ENCODE assay signal across 10 cellular contexts in the genomic region with DNA sequence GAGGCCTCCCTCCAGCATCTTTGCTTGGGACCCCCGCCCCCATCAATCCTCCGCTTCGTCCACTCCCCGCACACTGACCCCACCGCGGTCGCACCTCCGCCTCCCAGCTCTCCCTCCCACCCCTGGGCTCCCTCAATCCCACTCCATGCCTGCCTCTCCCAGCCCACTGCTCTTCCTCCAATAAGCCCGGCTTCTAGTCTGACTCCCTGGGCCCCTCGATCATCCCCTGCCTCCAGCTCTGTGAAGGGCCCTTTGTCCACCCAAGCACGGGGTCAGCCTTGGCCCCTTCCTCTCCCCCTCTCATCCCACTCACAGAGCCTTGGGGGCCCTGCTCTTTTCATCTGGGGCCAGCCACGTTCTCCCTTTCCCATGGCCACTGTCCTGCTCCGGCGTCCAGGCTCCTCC. TPM values are rescaled to one million over a fixed set of nuclear protein-coding genes. Genes with fewer than 3 reads are reported as not detected.
A peak's percentile ranks its signal among the peaks of the same experiment; 100 is the strongest.
DNase-seq lines count a peak whose midpoint lies in the region; ATAC-seq, FAIRE-seq and TF ChIP-seq lines count a peak whose summit lies in the region.
"Had no signal": no experiment of that assay in that cellular context is flagged by ENCODE, and none has a peak within 500 bp of the region (broad histone marks: within the 10 kb centered on the region; RNA-seq: fewer than 3 reads in every experiment).

No MANE protein-coding gene starts in this region.

- H3K27ac ChIP-seq in GM23248 (peak overlapping the region; percentile 77), right cardiac atrium (ENCODE audit: low read length) (peak overlapping the region; percentile 86)
- H3K27ac ChIP-seq: epithelial cell of prostate had no signal

- no peaks in the 10 kb centered on the region for H4K20me1 ChIP-seq in GM23248 (ENCODE audit: insufficient read depth)

- peak overlapping the region; percentile 89 for H3K9ac ChIP-seq in GM23248

- DNase-seq in GM23248 (no peak), right cardiac atrium (no peak), skeletal muscle cell (ENCODE audit: low read depth) (no peak), GM19239 (ENCODE audit: insufficient read length, low spot score) (no peak), NCI-H1092 (lab: John Stamatoyannopoulos, UW) (no peak), GM19240 (ENCODE audit: insufficient read length, low spot score) (no peak)

- peak overlapping the region; percentile 74 for H3K4me3 ChIP-seq in GM23248
- H3K4me3 ChIP-seq in WI38 (ENCODE audit: low read depth, low read length): peak overlapping the region; percentile 64
- H3K4me3 ChIP-seq in right cardiac atrium (ENCODE audit: low read length): peak overlapping the region; percentile 70
- peak overlapping the region; percentile 67 for H3K4me3 ChIP-seq in skeletal muscle cell (ENCODE audit: low read depth, low read length)

- H3K36me3 ChIP-seq in GM23248 (ENCODE audit: low read depth): peaks cover 3% of the 10 kb centered on the region; the same call in 1 of the 2 replicates

- H3K27me3 ChIP-seq in GM23248 (replicated peaks; ENCODE audit: insufficient read depth) (no peaks in the 10 kb centered on the region), right cardiac atrium (ENCODE audit: control insufficient read depth, insufficient read depth) (no peaks in the 10 kb centered on the region)

- intact Hi-C loops in right cardiac atrium (cut with DNase I): loop anchor here in 2 of 4 donors (10.0 kb wide), 2 partner anchors 50 to 60 kb away; a partner anchor contains a TSS

- H3F3A ChIP-seq in GM23248 (ENCODE audit: insufficient read depth): no peaks in the 10 kb centered on the region

- H3K9me2 ChIP-seq in GM23248 (ENCODE audit: insufficient read depth): no peaks in the 10 kb centered on the region

- 55 to 59% methylated on average over 8 to 14 of the region's 14 CpGs for WGBS in GM23248 (ENCODE audit: low coverage in 1 of 2, low lambda C conversion rate in 2 of 2, missing lambda C conversion rate in 2 of 2), 2 experiments
- 68% methylated on average over 14 of the region's 14 CpGs for WGBS in right cardiac atrium

- TF ChIP-seq CTCF in WI38 (IDR thresholded peaks at IDR 0.05; ENCODE audit: low read depth, low read length): no peak

- FAIRE-seq in GM19239 (lab: Jason Lieb, UNC): no peak
- FAIRE-seq: TTC549 had no signal

- no peak for ATAC-seq in right cardiac atrium
- ATAC-seq in HG03196 (IDR thresholded peaks at IDR 0.05; ENCODE audit: unreplicated experiment): no peak

- 0 out of 2 replicates have a peak, but pooled peaks cover 7% of the 10 kb centered on the region for H3K79me2 ChIP-seq in GM23248 (ENCODE audit: insufficient read depth)

- H3K4me2 ChIP-seq in GM23248 (ENCODE audit: unreplicated experiment): peak overlapping the region; percentile 83

- in situ Hi-C loops in GM23248 (cut with MboI): no loop called here

- no peaks in the 10 kb centered on the region for H3K4me1 ChIP-seq in GM23248 (ENCODE audit: insufficient read depth)
- H3K4me1 ChIP-seq in right cardiac atrium (ENCODE audit: control insufficient read depth, insufficient read depth, low read length): no peaks in the 10 kb centered on the region

- H2AFZ ChIP-seq in GM23248: peak overlapping the region; percentile 82

- H3K9me3 ChIP-seq in GM23248 (ENCODE audit: low read depth) (no peaks in the 10 kb centered on the region), right cardiac atrium (ENCODE audit: control insufficient read depth, low read length) (no peaks in the 10 kb centered on the region)

RNA-seq across cellular contexts. Expression of a gene that starts 1.5 kb away (rescaled TPM):
- 20.4 TPM in 2 replicates for total RNA-seq in GM23248 (2014; rRNA removed; shearing (Covaris generic))
- 5.1 and 6.3 TPM in 2 replicates for polyA plus RNA-seq in GM23248 (2016; fragmentation: Nextera tagmentation; extraction: Ambion mirVana)
- 1 to 10 TPM; 3.6 to 4.1 (median 3.9) TPM for total RNA-seq in right cardiac atrium
- polyA plus RNA-seq in right cardiac atrium: 2.8 TPM

RNA-seq across cellular contexts. Expression of a gene that starts 56.5 kb away (rescaled TPM):
- total RNA-seq in GM23248 (2014; rRNA removed; shearing (Covaris generic)): 36.3 and 45.0 TPM in 2 replicates
- polyA plus RNA-seq in GM23248 (2016; fragmentation: Nextera tagmentation; extraction: Ambion mirVana) (60.8 and 65.6 TPM in 2 replicates), right cardiac atrium (50.0 TPM)
- total RNA-seq in right cardiac atrium: 10 to 100 TPM; 52.0 to 63.7 (median 61.1) TPM
